Comparison of ENCODE assay signal across 8 cellular contexts in genomic region chr3:87088366-87088983, GRCh38.
DNase-seq lines count a peak whose midpoint lies in the region; ATAC-seq and TF ChIP-seq lines count a peak whose summit lies in the region.

No MANE protein-coding gene starts in this region.

- DNase-seq in T-helper 2 cell treated with Interferon-gamma antibody and Interleukin-4, amounts not matched to agents 5 μg/mL and 100 μg/mL, for 36 hours (ENCODE audit: low spot score): no peak
- no peak for DNase-seq in T-helper 2 cell
- DNase-seq in M059J (ENCODE audit: low read depth): peak; percentile 20
- no peak for DNase-seq in fibroblast of mammary gland (ENCODE audit: low read depth)
- no peak for DNase-seq in posterior vena cava (ENCODE audit: low spot score)
- no peak for DNase-seq in MV-4-11 (lab: John Stamatoyannopoulos, UW)
- no peak for DNase-seq in activated effector memory CD4-positive, alpha-beta T cell treated with anti-CD3 and anti-CD28 coated beads, Interleukin-2, amount 50 U/mL, for 16 hours

- ATAC-seq in stimulated activated memory B cell treated with anti-CD40 and anti-IgM and Interleukin-4, amounts not matched to agents 10 μg/mL and 1 μg/mL and 100 μg/mL, for 72 hours: no peak

- peak overlapping the region; percentile 58 for H3K4me3 ChIP-seq in fibroblast of mammary gland (ENCODE audit: control insufficient read depth, low read depth, low read length)

- no peak for TF ChIP-seq CTCF in fibroblast of mammary gland (conservative IDR thresholded peaks at IDR 0.05; ENCODE audit: control insufficient read depth, insufficient read depth, low read depth, low read length)

- H3K27ac Mint-ChIP-seq in T-helper 2 cell treated with Interferon-gamma antibody and Interleukin-4, amounts not matched to agents 5 μg/mL and 100 μg/mL, for 36 hours: no peak overlapping the region
- no peak overlapping the region for H3K27ac Mint-ChIP-seq in stimulated activated memory B cell treated with anti-CD40 and anti-IgM and Interleukin-4, amounts not matched to agents 10 μg/mL and 1 μg/mL and 100 μg/mL, for 72 hours

- peaks cover 2% of the 10 kb centered on the region for H3K27me3 Mint-ChIP-seq in T-helper 2 cell treated with Interferon-gamma antibody and Interleukin-4, amounts not matched to agents 5 μg/mL and 100 μg/mL, for 36 hours (ENCODE audit: low read depth)
- peaks cover 20% of the 10 kb centered on the region for H3K27me3 Mint-ChIP-seq in stimulated activated memory B cell treated with anti-CD40 and anti-IgM and Interleukin-4, amounts not matched to agents 10 μg/mL and 1 μg/mL and 100 μg/mL, for 72 hours

- peaks cover 20% of the 10 kb centered on the region for H3K4me1 Mint-ChIP-seq in T-helper 2 cell treated with Interferon-gamma antibody and Interleukin-4, amounts not matched to agents 5 μg/mL and 100 μg/mL, for 36 hours (ENCODE audit: low read depth)
- peaks cover 11% of the 10 kb centered on the region for H3K4me1 Mint-ChIP-seq in stimulated activated memory B cell treated with anti-CD40 and anti-IgM and Interleukin-4, amounts not matched to agents 10 μg/mL and 1 μg/mL and 100 μg/mL, for 72 hours

- intact Hi-C loops in posterior vena cava (cut with DNase I): loop anchor here (5.0 to 10.0 kb wide), 2 partner anchors 94 to 311 kb away; partner anchors contain the start of gene VGLL3 (in 1 of the 2)

- no peaks in the 10 kb centered on the region for H3K9me3 Mint-ChIP-seq in T-helper 2 cell treated with Interferon-gamma antibody and Interleukin-4, amounts not matched to agents 5 μg/mL and 100 μg/mL, for 36 hours
- H3K9me3 Mint-ChIP-seq in stimulated activated memory B cell treated with anti-CD40 and anti-IgM and Interleukin-4, amounts not matched to agents 10 μg/mL and 1 μg/mL and 100 μg/mL, for 72 hours: no peaks in the 10 kb centered on the region

- H3K4me3 Mint-ChIP-seq in T-helper 2 cell treated with Interferon-gamma antibody and Interleukin-4, amounts not matched to agents 5 μg/mL and 100 μg/mL, for 36 hours: peak overlapping the region; percentile 74
- H3K4me3 Mint-ChIP-seq in stimulated activated memory B cell treated with anti-CD40 and anti-IgM and Interleukin-4, amounts not matched to agents 10 μg/mL and 1 μg/mL and 100 μg/mL, for 72 hours: peak overlapping the region; percentile 74

- no peaks in the 10 kb centered on the region for H3K36me3 Mint-ChIP-seq in T-helper 2 cell treated with Interferon-gamma antibody and Interleukin-4, amounts not matched to agents 5 μg/mL and 100 μg/mL, for 36 hours (ENCODE audit: low read depth)
- H3K36me3 Mint-ChIP-seq in stimulated activated memory B cell treated with anti-CD40 and anti-IgM and Interleukin-4, amounts not matched to agents 10 μg/mL and 1 μg/mL and 100 μg/mL, for 72 hours: no peaks in the 10 kb centered on the region
